Comparison of ENCODE assay signal across 9 cellular contexts in the genomic region with DNA sequence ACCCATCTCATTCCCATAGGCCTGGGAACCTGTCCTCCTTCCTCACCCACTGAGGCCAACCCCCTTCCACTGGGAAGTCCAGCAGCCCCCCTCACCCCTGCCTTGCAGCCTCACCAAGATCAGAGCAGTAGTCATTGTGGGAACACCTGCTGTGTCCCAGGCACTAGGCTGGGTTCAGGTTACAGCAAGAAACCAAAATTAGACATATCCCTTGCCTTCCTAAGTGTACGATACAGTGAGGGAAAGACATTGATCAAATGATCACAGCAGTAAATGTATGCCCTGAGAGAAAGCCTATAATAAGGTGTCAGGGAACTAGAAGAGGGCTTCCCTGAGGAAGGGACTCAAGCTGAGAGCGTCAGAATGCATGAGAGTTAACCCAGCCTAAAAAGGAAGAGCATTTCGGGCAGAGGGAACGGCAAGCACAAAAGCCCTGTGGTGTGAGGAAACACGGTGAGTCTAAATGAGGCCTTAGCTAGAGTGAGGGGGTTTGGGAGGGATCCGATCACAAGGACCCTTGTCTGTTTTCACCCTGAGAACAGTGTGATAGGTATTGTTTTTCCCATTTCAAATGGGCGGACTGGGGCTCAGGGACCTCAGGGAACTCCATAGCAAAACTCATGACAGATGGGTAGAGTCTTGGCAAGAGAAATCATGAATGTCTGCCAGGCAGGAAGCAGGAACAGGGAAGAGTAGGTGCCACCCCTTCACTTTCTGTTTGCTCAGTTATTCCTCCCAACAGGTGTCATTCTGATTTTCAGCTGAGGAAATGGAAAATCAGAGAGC. TPM values are rescaled to one million over a fixed set of nuclear protein-coding genes. Genes with fewer than 3 reads are reported as not detected.
DNase-seq lines count a peak whose midpoint lies in the region; ATAC-seq and TF ChIP-seq lines count a peak whose summit lies in the region.
"Had no signal": no experiment of that assay in that cellular context is flagged by ENCODE, and none has a peak within 500 bp of the region (broad histone marks: within the 10 kb centered on the region; RNA-seq: fewer than 3 reads in every experiment).

No MANE protein-coding gene starts in this region.

- H3K4me1 Mint-ChIP-seq in CD8-positive, alpha-beta memory T cell = peaks cover 88 to 100% (median 99%) of the 10 kb centered on the region in 3 donors
- H3K4me1 Mint-ChIP-seq in neural progenitor cell = peaks cover 10% of the 10 kb centered on the region

- peak overlapping the region; percentile 1 to 84 (median 58) for H3K4me3 Mint-ChIP-seq in CD8-positive, alpha-beta memory T cell
- H3K4me3 Mint-ChIP-seq in neural progenitor cell = no peak overlapping the region

- H3K4me2 ChIP-seq in neural progenitor cell = no peak overlapping the region

- TF ChIP-seq CTCF in neural progenitor cell (IDR thresholded peaks at IDR 0.05) = no peak

- POLR2A ChIA-PET in CD8-positive, alpha-beta memory T cell (lab: Charles Lee) = interaction anchor here (0.6 to 2.7 kb wide), 6 partner anchors 9 to 36 kb away, joined by 3 to 16 read pairs (median 5); a partner anchor contains a TSS

- H3K27ac Mint-ChIP-seq in CD8-positive, alpha-beta memory T cell = peak overlapping the region; percentile 78 to 98 (median 94)
- H3K27ac Mint-ChIP-seq in neural progenitor cell = peak overlapping the region; percentile 62

- peaks cover 100% of the 10 kb centered on the region for H3K4me1 ChIP-seq in CD8-positive, alpha-beta memory T cell (ENCODE audit: insufficient read depth, low read length)
- H3K4me1 ChIP-seq in neural progenitor cell = peaks cover 10% of the 10 kb centered on the region

- ATAC-seq in HG03439 (IDR thresholded peaks at IDR 0.05; ENCODE audit: unreplicated experiment) = no peak

- H3F3A ChIP-seq in neural progenitor cell (ENCODE audit: low read depth) = no peaks in the 10 kb centered on the region

- DNase-seq in CD8-positive, alpha-beta memory T cell = no peak
- DNase-seq in NCI-H1694 (lab: John Stamatoyannopoulos, UW) (peak; percentile 73), T47D (ENCODE audit: low read depth in 1 of 2, low spot score in 1 of 2) (peak; percentile 44 to 58), neural progenitor cell (ENCODE audit: low spot score) (no peak), ACHN (no peak), NCI-H1436 (lab: John Stamatoyannopoulos, UW) (no peak)
- DNase-seq in activated effector memory CD4-positive, alpha-beta T cell treated with Interleukin-2 at 50 U/mL for 16 hours = no peak
- DNase-seq: activated CD8-positive, alpha-beta memory T cell treated with anti-CD3 and anti-CD28 coated beads, Interleukin-2, amount 50 U/mL, for 48 hours had no signal

- no peaks in the 10 kb centered on the region for H3K9me3 ChIP-seq in CD8-positive, alpha-beta memory T cell (ENCODE audit: low read length)
- no peaks in the 10 kb centered on the region for H3K9me3 ChIP-seq in neural progenitor cell (ENCODE audit: low read depth)

- H3K27me3 Mint-ChIP-seq in CD8-positive, alpha-beta memory T cell = peaks cover 0 to 2% of the 10 kb centered on the region in 2 donors
- H3K27me3 Mint-ChIP-seq in neural progenitor cell (ENCODE audit: insufficient read depth, low read depth) = peaks cover 4% of the 10 kb centered on the region

- no peak overlapping the region for H3K4me3 ChIP-seq in CD8-positive, alpha-beta memory T cell (ENCODE audit: low read length)
- H3K4me3 ChIP-seq in neural progenitor cell = no peak overlapping the region

- peak overlapping the region; percentile 33 for H3K27ac ChIP-seq in CD8-positive, alpha-beta memory T cell (ENCODE audit: low read depth, low read length)
- no peak overlapping the region for H3K27ac ChIP-seq in neural progenitor cell

- H3K36me3 Mint-ChIP-seq in CD8-positive, alpha-beta memory T cell = no peaks in the 10 kb centered on the region
- H3K36me3 Mint-ChIP-seq in neural progenitor cell = no peaks in the 10 kb centered on the region

- CTCF ChIA-PET in CD8-positive, alpha-beta memory T cell (lab: Charles Lee) = interaction anchor here (0.9 to 5.2 kb wide), 10 partner anchors 10 to 40 kb away, joined by 3 to 24 read pairs (median 4); a partner anchor contains a TSS

- no peaks in the 10 kb centered on the region for H4K20me1 ChIP-seq in neural progenitor cell (ENCODE audit: low read depth)

- no peaks in the 10 kb centered on the region for H3K9me3 Mint-ChIP-seq in CD8-positive, alpha-beta memory T cell
- peaks cover 2% of the 10 kb centered on the region for H3K9me3 Mint-ChIP-seq in neural progenitor cell

- no peaks in the 10 kb centered on the region for H3K27me3 ChIP-seq in CD8-positive, alpha-beta memory T cell (ENCODE audit: insufficient read depth, low read length, poor library complexity, severe bottlenecking)
- H3K27me3 ChIP-seq in neural progenitor cell = no peaks in the 10 kb centered on the region

- no peak overlapping the region for H3K9ac ChIP-seq in neural progenitor cell

- no peaks in the 10 kb centered on the region for H3K79me2 ChIP-seq in neural progenitor cell (ENCODE audit: low read depth)

- in situ Hi-C loops in T47D (cut with HindIII; ENCODE audit: low pct_unique_long_range_greater_than_20kb, low sequenced_read_pairs) (no loop called here), ACHN (cut with HindIII; ENCODE audit: low pct_ligation_motif_present, low pct_unique_long_range_greater_than_20kb, low sequenced_read_pairs) (no loop called here)

- no peak overlapping the region for H2AFZ ChIP-seq in neural progenitor cell (replicated peaks)

- H3K36me3 ChIP-seq in CD8-positive, alpha-beta memory T cell (ENCODE audit: insufficient read depth, low read length) = no peaks in the 10 kb centered on the region
- H3K36me3 ChIP-seq in neural progenitor cell = no peaks in the 10 kb centered on the region

RNA-seq across cellular contexts. Expression of a gene that starts 17.2 kb away (rescaled TPM):
- under 1 TPM; 0.04 to 0.11 TPM for total RNA-seq in CD8-positive, alpha-beta memory T cell
- polyA plus RNA-seq in CD8-positive, alpha-beta memory T cell = 0.23 TPM
- total RNA-seq in neural progenitor cell (ENCODE audit: low replicate concordance) = 0.39 and 1.5 TPM in 2 replicates

RNA-seq across cellular contexts. Expression of a gene that starts 36.6 kb away (rescaled TPM):
- 10 to 100 TPM; 59.6 to 61.4 TPM for total RNA-seq in CD8-positive, alpha-beta memory T cell
- polyA plus RNA-seq in CD8-positive, alpha-beta memory T cell = 349 TPM
- 0.46 TPM in 1 of 2 replicates, not detected in the other for total RNA-seq in neural progenitor cell (ENCODE audit: low replicate concordance)

Comparison
In these comparisons a context has a peak if more than half of its experiments do, and no peak if none do; other contexts are left out.
1. DNase-seq: peak in NCI-H1694 (single experiment) and T47D (2 of 2); none in CD8-positive, alpha-beta memory T cell (0 of 5), neural progenitor cell (single experiment), ACHN (single experiment), NCI-H1436 (single experiment) and activated effector memory CD4-positive, alpha-beta T cell treated with Interleukin-2 at 50 U/mL for 16 hours (single experiment).
2. RNA of a gene that starts 36.6 kb away (total RNA-seq): 59.6 to 61.4 TPM in CD8-positive, alpha-beta memory T cell; 0.46 TPM in neural progenitor cell; every median in the first group is over 10 times any median in the second.